ENCODE assay signal across 1 cellular context in the genomic region with DNA sequence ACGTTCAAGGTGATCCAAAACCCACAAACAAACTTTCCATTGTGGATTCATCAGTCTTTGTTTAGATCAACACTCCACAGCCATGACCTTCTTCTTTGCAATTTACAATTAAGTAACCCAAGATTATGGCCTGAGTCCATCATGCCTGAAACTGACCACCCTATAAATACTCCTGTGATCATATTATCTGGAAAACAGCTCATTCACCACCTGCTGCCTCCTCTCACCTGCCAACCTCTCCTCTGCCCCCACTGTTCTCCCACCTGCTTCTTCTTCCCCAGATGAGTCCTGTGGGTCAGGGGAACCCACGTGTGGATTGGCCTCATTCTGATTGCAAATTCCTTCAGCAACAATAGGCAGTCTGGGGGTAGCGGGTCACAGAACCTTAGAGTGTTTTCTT.
TF ChIP-seq lines count a peak whose summit lies in the region.

No MANE protein-coding gene starts in this region.

TF ChIP-seq in IMR-90, 13 proteins besides CTCF, POLR2A, EP300 and RAD21 (continued from another document):
- TF ChIP-seq, protein P1, sequence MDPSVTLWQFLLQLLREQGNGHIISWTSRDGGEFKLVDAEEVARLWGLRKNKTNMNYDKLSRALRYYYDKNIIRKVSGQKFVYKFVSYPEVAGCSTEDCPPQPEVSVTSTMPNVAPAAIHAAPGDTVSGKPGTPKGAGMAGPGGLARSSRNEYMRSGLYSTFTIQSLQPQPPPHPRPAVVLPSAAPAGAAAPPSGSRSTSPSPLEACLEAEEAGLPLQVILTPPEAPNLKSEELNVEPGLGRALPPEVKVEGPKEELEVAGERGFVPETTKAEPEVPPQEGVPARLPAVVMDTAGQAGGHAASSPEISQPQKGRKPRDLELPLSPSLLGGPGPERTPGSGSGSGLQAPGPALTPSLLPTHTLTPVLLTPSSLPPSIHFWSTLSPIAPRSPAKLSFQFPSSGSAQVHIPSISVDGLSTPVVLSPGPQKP (IDR thresholded peaks at IDR 0.05; ENCODE audit: borderline replicate concordance, low read depth, low read length) = no peak
- TF ChIP-seq MAFK (IDR thresholded peaks at IDR 0.05; ENCODE audit: low read depth, low read length) (no peak), CHD1 (IDR thresholded peaks at IDR 0.05; ENCODE audit: low read depth, low read length) (no peak), RCOR1 (IDR thresholded peaks at IDR 0.05; ENCODE audit: insufficient replicate concordance, low read length) (no peak), NFE2L2 (IDR thresholded peaks at IDR 0.05; ENCODE audit: low read depth, low read length) (no peak), MAZ (IDR thresholded peaks at IDR 0.05; ENCODE audit: borderline replicate concordance, low read depth, low read length) (no peak), CEBPB (IDR thresholded peaks at IDR 0.05; ENCODE audit: low read depth, low read length) (no peak)
